Comparison of ENCODE assay signal across 28 cellular contexts in the genomic region with DNA sequence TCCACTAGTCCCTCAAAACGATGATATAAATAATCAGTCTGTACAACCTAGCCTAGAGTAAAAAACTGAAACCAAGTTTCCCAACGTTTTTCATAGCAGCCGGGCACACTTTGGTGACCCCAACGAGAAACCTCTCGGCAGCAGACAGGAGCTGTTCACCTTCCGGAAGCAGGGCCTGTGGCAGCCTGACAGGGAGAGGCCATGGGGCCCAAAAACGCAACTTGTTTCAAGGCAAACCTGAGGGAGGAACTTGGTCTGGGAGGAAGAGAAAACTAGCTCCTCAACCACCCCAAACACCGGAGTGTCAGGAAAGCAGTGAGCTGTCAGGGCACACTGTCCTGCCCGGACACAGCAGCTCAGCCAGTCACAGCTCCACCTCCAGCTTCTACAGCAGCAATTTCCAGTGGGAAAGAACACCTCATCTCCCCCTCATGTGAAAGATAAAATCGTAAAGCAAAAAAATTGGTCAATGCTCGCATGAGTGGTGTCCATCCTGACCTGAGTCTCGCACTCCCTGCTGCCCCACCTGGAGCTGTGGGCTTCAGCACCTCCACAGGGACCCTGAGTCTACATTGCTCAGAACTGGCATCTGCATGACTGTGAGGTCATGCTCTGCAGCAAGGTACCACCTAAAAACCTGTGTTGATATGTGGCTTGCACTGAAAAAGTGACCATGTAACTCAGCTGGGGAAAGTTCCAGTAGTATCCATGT.
"Had no signal": no experiment of that assay in that cellular context is flagged by ENCODE, and none has a peak within 500 bp of the region (broad histone marks: within the 10 kb centered on the region; RNA-seq: fewer than 3 reads in every experiment).

No MANE protein-coding gene starts in this region.

- DNase-seq: activated CD4-positive, alpha-beta T cell treated with anti-CD3 and anti-CD28 coated beads for 1 hour; activated CD4-positive, alpha-beta T cell treated with anti-CD3 and anti-CD28 coated beads for 48 hours; activated CD4-positive, alpha-beta T cell treated with anti-CD3 and anti-CD28 coated beads, Interleukin-2, amount 50 U/mL, for 4 hours; activated CD4-positive, CD25-positive, alpha-beta regulatory T cell; activated CD8-positive, alpha-beta T cell treated with anti-CD3 and anti-CD28 coated beads for 36 hours; activated gamma-delta T cell; activated naive CD4-positive, alpha-beta T cell treated with Interleukin-2 at 50 U/mL for 16 hours; activated naive CD8-positive, alpha-beta T cell treated with anti-CD3 and anti-CD28 coated beads, Interleukin-2, amount 10 ng/mL, durations not matched to agents 7 days and 5 days; activated T-cell treated with anti-CD3 and anti-CD28 coated beads, Interleukin-2, amount 50 U/mL, for 1 hour; activated T-cell treated with anti-CD3 and anti-CD28 coated beads, Interleukin-2, amount 50 U/mL, for 72 hours; amygdala; cerebellar nuclear complex; MV-4-11; NCI-H1092; NCI-H1436 treated with DMSO at 0.1 percent for 48 hours; NCI-H1694 treated with DMSO at 0.1 percent for 48 hours; NCI-H2029; NCI-H510A; NCI-H526; NCI-H748 treated with DMSO at 0.1 percent for 48 hours; SHP77; SJCRH30; T-cell; T-helper 17 cell; WERI-Rb-1 had no signal

- H3K36me3 ChIP-seq: ascending aorta, SJCRH30, WERI-Rb-1 had no signal

- H3K9me3 ChIP-seq: ascending aorta, SJCRH30 had no signal

- H3K27ac ChIP-seq: ascending aorta, SJCRH30, SK-N-MC, WERI-Rb-1 had no signal

- H3K27me3 ChIP-seq: ascending aorta, SJCRH30 had no signal

- ATAC-seq: activated CD8-positive, alpha-beta T cell treated with anti-CD3 and anti-CD28 coated beads for 36 hours; activated T-cell treated with anti-CD3 and anti-CD28 coated beads, Interleukin-2, amount 50 U/mL, for 72 hours; activated T-helper 17 cell treated with anti-CD3 and anti-CD28 coated beads, Interleukin-2, amount 50 U/mL, for 72 hours; T-cell; T-helper 17 cell had no signal

- H3K4me3 ChIP-seq: ascending aorta, SJCRH30, SK-N-MC had no signal

- H3K4me1 ChIP-seq: ascending aorta, SJCRH30 had no signal
